Comparison of ENCODE assay signal across 9 cellular contexts in genomic region chr13:113860579-113861432, GRCh38. TPM values are rescaled to one million over a fixed set of nuclear protein-coding genes. Genes with fewer than 3 reads are reported as not detected.
A peak's percentile ranks its signal among the peaks of the same experiment; 100 is the strongest.
DNase-seq lines count a peak whose midpoint lies in the region; ATAC-seq, FAIRE-seq and TF ChIP-seq lines count a peak whose summit lies in the region.
"Had no signal": no experiment of that assay in that cellular context is flagged by ENCODE, and none has a peak within 500 bp of the region (broad histone marks: within the 10 kb centered on the region; RNA-seq: fewer than 3 reads in every experiment).

No MANE protein-coding gene starts in this region.

- H3K27ac Mint-ChIP-seq in brain: peak overlapping the region; percentile 55 to 93 (median 70)

- H3K36me3 Mint-ChIP-seq in brain: peaks cover 4% of the 10 kb centered on the region

- peak overlapping the region in 1 of 2 donors; percentile 1 for H3K9ac ChIP-seq in kidney (ENCODE audit: low read length in 2 of 2)

- intact Hi-C loops in kidney (cut with DNase I): no loop called here

- no peaks in the 10 kb centered on the region for H3K27me3 ChIP-seq in suprapubic skin

- H3K4me1 ChIP-seq in kidney (ENCODE audit: control insufficient read depth in 1 of 2, insufficient read depth in 1 of 2, low read depth in 1 of 2, low read length in 2 of 2) (peaks cover 30 to 58% of the 10 kb centered on the region in 2 donors), suprapubic skin (peaks cover 64% of the 10 kb centered on the region)

- no peak for ATAC-seq in HG02588 (IDR thresholded peaks at IDR 0.05; ENCODE audit: unreplicated experiment)

- DNase-seq in NCI-H526 (lab: John Stamatoyannopoulos, UW) (peak; percentile 63 to 79), NCI-H526 treated with DMSO at 0.1 percent for 48 hours (lab: John Stamatoyannopoulos, UW) (no peak), kidney (peak; percentile 59), suprapubic skin (ENCODE audit: low spot score in 2 of 2) (peak; percentile 59 to 70), NCI-H2081 treated with DMSO at 0.1 percent for 48 hours (lab: John Stamatoyannopoulos, UW) (no peak), AG08395 (ENCODE audit: low spot score) (no peak)
- DNase-seq: brain microvascular endothelial cell had no signal

- no peaks in the 10 kb centered on the region for H3K9me3 ChIP-seq in kidney (ENCODE audit: control insufficient read depth in 1 of 2, low read length in 2 of 2)
- H3K9me3 ChIP-seq in suprapubic skin: no peaks in the 10 kb centered on the region

- 48% methylated on average over 6 of the region's 16 CpGs for WGBS in suprapubic skin

- TF ChIP-seq POLR2A in suprapubic skin (IDR thresholded peaks at IDR 0.05): no peak

- peak overlapping the region; percentile 42 to 92 (median 86) for H3K4me3 Mint-ChIP-seq in brain

- TF ChIP-seq CTCF in brain (conservative IDR thresholded peaks at IDR 0.05) (no peak), kidney (IDR thresholded peaks at IDR 0.05; ENCODE audit: borderline replicate concordance, extremely low read depth, insufficient read depth) (no peak), suprapubic skin (IDR thresholded peaks at IDR 0.05) (no peak)

- H3K27me3 Mint-ChIP-seq in brain: peaks cover 15% of the 10 kb centered on the region

- no peak for FAIRE-seq in kidney (lab: Jason Lieb, UNC)

- H3K27ac ChIP-seq in kidney (ENCODE audit: low read depth in 2 of 2, low read length in 2 of 2): peak overlapping the region; percentile 22 to 69
- H3K27ac ChIP-seq in suprapubic skin: peak overlapping the region; percentile 21
- H3K27ac ChIP-seq: brain microvascular endothelial cell had no signal

- H3K9me3 Mint-ChIP-seq in brain: peaks cover 0 to 13% (median 0%) of the 10 kb centered on the region in 5 experiments

- H3K36me3 ChIP-seq in kidney (ENCODE audit: control insufficient read depth in 1 of 2, insufficient read depth in 2 of 2, low read length in 2 of 2) (peaks cover 6 to 14% of the 10 kb centered on the region in 2 donors), suprapubic skin (no peaks in the 10 kb centered on the region)
- H3K36me3 ChIP-seq: brain microvascular endothelial cell had no signal

- H3K4me3 ChIP-seq in kidney (ENCODE audit: low read length in 2 of 2) (no peak overlapping the region), suprapubic skin (peak overlapping the region; percentile 65)

- H3K4me1 Mint-ChIP-seq in brain: peaks cover 76% of the 10 kb centered on the region

- no peak for TF ChIP-seq EP300 in suprapubic skin (IDR thresholded peaks at IDR 0.05)

RNA-seq across cellular contexts. Expression of gene GAS6, which starts 3.1 kb away (rescaled TPM):
- 43.7 TPM for polyA plus RNA-seq in brain (ENCODE audit: insufficient read depth, low read depth, low replicate concordance)
- 83.5 TPM for total RNA-seq in kidney
- 135 TPM for polyA plus RNA-seq in kidney (ENCODE audit: insufficient read depth, low read depth, low replicate concordance)
- total RNA-seq in suprapubic skin: 100 to 1,000 TPM; 175 to 286 (median 224) TPM

Comparison
In these comparisons a context has a peak if more than half of its experiments do, and no peak if none do; other contexts are left out.
1. DNase-seq: peak in NCI-H526 (2 of 2), kidney (single experiment) and suprapubic skin (2 of 2); none in NCI-H526 treated with DMSO at 0.1 percent for 48 hours (single experiment), NCI-H2081 treated with DMSO at 0.1 percent for 48 hours (single experiment) and AG08395 (single experiment).